In genomic region chr21:43761886-43762285, GRCh38 we compare ENCODE assay signal across 21 cellular contexts.
"Had no signal": no experiment of that assay in that cellular context is flagged by ENCODE, and none has a peak within 500 bp of the region (broad histone marks: within the 10 kb centered on the region; RNA-seq: fewer than 3 reads in every experiment).

No MANE protein-coding gene starts in this region.

- DNase-seq: IMR-90, Kasumi-1, MM.1S, NCI-H1092, NCI-H1105 treated with DMSO at 0.1 percent for 48 hours, NCI-H1417 treated with DMSO at 0.1 percent for 48 hours, NCI-H146, NCI-H1694 treated with DMSO at 0.1 percent for 48 hours, NCI-H1930, NCI-H2081, NCI-H2107, NCI-H2227 treated with DMSO at 0.1 percent for 48 hours, NCI-H524, NCI-H69, NCI-H774, SHP77, SK-N-SH, SW 1271 had no signal

- H3K9me3 ChIP-seq: SK-N-SH had no signal

- ATAC-seq: Panc1, PC-3 had no signal

- H3K27ac ChIP-seq: KMS-11 had no signal

- H3K9ac ChIP-seq: KMS-11, SK-N-SH had no signal

- H3K4me2 ChIP-seq: KMS-11, SK-N-SH had no signal
